Comparison of ENCODE assay signal across 10 cellular contexts in the genomic region with DNA sequence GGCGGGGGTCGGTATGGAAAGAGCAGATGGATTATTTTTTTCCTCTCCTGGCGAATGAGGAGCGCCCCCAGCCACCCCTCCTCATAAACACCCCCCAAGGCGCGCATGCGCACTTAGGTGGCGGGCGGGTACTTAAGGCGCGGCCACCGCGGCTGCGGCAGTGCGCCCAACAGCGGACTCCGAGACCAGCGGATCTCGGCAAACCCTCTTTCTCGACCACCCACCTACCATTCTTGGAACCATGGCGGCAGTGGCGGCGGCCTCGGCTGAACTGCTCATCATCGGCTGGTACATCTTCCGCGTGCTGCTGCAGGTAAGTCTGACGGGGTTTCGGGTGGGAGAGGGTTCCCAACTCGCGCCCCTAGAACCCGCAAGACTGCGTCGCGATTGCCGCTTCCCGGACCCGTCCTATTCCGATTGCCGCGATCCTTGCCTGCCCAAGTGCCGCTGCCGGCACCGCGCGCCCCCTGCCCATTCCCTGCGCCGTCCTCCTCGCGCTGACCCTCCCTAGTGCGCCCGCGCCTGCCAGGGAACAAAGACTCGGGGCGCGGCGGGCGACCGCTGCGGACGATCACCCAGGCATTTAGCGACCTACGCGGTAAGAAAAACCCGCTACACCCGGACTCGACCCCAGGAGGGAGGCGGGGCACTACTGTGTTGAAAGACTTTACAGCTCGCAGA. TPM values are rescaled to one million over a fixed set of nuclear protein-coding genes. Genes with fewer than 3 reads are reported as not detected.
A peak's percentile ranks its signal among the peaks of the same experiment; 100 is the strongest.
DNase-seq lines count a peak whose midpoint lies in the region; ATAC-seq and TF ChIP-seq lines count a peak whose summit lies in the region.
"Had no signal": no experiment of that assay in that cellular context is flagged by ENCODE, and none has a peak within 500 bp of the region (broad histone marks: within the 10 kb centered on the region; RNA-seq: fewer than 3 reads in every experiment).

A gene with protein sequence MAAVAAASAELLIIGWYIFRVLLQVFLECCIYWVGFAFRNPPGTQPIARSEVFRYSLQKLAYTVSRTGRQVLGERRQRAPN (plus strand): TSS at position 160 of the 681 bp plus-strand sequence. CDS start 82 bp downstream, at position 242.

- H3K4me1 ChIP-seq in left ventricle myocardium inferior (peaks cover 99% of the 10 kb centered on the region), mucosa of rectum (ENCODE audit: control insufficient read depth in 2 of 2, insufficient read depth in 2 of 2, low read length in 2 of 2) (peaks cover 40 to 43% of the 10 kb centered on the region in 2 donors), uterus (peaks cover 0 to under 1% of the 10 kb centered on the region in 2 donors)

- H3K4me3 ChIP-seq in left ventricle myocardium inferior (peak within 1 kb of the TSS; percentile 24), mucosa of rectum (ENCODE audit: low read length in 2 of 2) (no peak within 1 kb of the TSS), uterus (peak within 1 kb of the TSS; percentile 11 to 15)

- H3K4me3 Mint-ChIP-seq in Calu3 (ENCODE audit: low read depth, unreplicated experiment), result no peak within 1 kb of the TSS

- H3K27me3 ChIP-seq in left ventricle myocardium inferior (ENCODE audit: low read depth) (no peaks in the 10 kb centered on the region), mucosa of rectum (ENCODE audit: control insufficient read depth in 2 of 2, insufficient read depth in 2 of 2, low read length in 2 of 2) (no peaks in the 10 kb centered on the region), uterus (no peaks in the 10 kb centered on the region)

- POLR2A ChIA-PET in HEK293T (lab: Yijun Ruan, JAX), result no interaction called here

- no TSS peak for BruUV-seq in Calu3 (replicated peaks; lab: Mats Ljungman, UMichigan)

- no peak for ATAC-seq in Right ventricle myocardium inferior

- H3K36me3 ChIP-seq in left ventricle myocardium inferior, result peaks cover 20% of the 10 kb centered on the region
- peaks cover 12 to 13% of the 10 kb centered on the region in 2 donors for H3K36me3 ChIP-seq in mucosa of rectum (ENCODE audit: control insufficient read depth in 2 of 2, insufficient read depth in 2 of 2, low read length in 2 of 2)
- H3K36me3 ChIP-seq in uterus, result no peaks in the 10 kb centered on the region

- peaks cover 22% of the 10 kb centered on the region for H3K4me1 Mint-ChIP-seq in Calu3 (ENCODE audit: low read depth, unreplicated experiment)

- no peak for TF ChIP-seq POLR2A in uterus (IDR thresholded peaks at IDR 0.05)

- no peaks in the 10 kb centered on the region for H3K27me3 Mint-ChIP-seq in Calu3 (ENCODE audit: unreplicated experiment)

- H3K36me3 Mint-ChIP-seq in Calu3 (ENCODE audit: insufficient read depth, unreplicated experiment), result peaks cover 50% of the 10 kb centered on the region

- H3K27ac ChIP-seq in left ventricle myocardium inferior (replicated peaks) (peak within 1 kb of the TSS; percentile 77), mucosa of rectum (ENCODE audit: low read depth in 2 of 2, low read length in 2 of 2) (peak within 1 kb of the TSS; percentile 43 to 44), uterus (no peak within 1 kb of the TSS)

- no peak within 1 kb of the TSS for H3K9ac ChIP-seq in mucosa of rectum (ENCODE audit: low read depth in 1 of 2, low read length in 2 of 2)

- no peak for TF ChIP-seq CTCF in left ventricle myocardium inferior (IDR thresholded peaks at IDR 0.05; ENCODE audit: borderline replicate concordance)
- no peak for TF ChIP-seq CTCF in uterus (IDR thresholded peaks at IDR 0.05)
- no peak for TF ChIP-seq CTCF in Calu3 (IDR thresholded peaks at IDR 0.05; ENCODE audit: unreplicated experiment)

- no peaks in the 10 kb centered on the region for H3K9me3 ChIP-seq in left ventricle myocardium inferior (replicated peaks)
- no peaks in the 10 kb centered on the region for H3K9me3 ChIP-seq in mucosa of rectum (ENCODE audit: control insufficient read depth in 2 of 2, low read length in 2 of 2)
- H3K9me3 ChIP-seq in uterus, result no peaks in the 10 kb centered on the region

- no peak within 1 kb of the TSS for H3K27ac Mint-ChIP-seq in Calu3 (ENCODE audit: unreplicated experiment)

- CTCF ChIA-PET in Calu3 (lab: Charles Lee), result no interaction called here
- CTCF ChIA-PET in HEK293T (lab: Yijun Ruan, JAX), result no interaction called here

- H3K9me3 Mint-ChIP-seq in Calu3 (ENCODE audit: low read depth, unreplicated experiment), result peaks cover 2% of the 10 kb centered on the region

- intact Hi-C loops in left ventricle myocardium inferior (cut with micrococcal nuclease) (no loop called here), Right ventricle myocardium inferior (cut with DNase I) (no loop called here), uterus (cut with DNase I; ENCODE audit: low total_unique reads) (loop anchor here (10.0 kb wide), 1 partner anchor 136 kb away; no protein-coding TSS in a partner anchor), Calu3 (cut with micrococcal nuclease; ENCODE audit: unreplicated experiment) (no loop called here)

- DNase-seq in left ventricle myocardium inferior, result no peak
- DNase-seq in Right ventricle myocardium inferior (ENCODE audit: missing footprints), result no peak
- DNase-seq in cerebellum (ENCODE audit: low spot score), result peak; percentile 60
- no peak for DNase-seq in uterus
- DNase-seq in Calu3, result no peak
- no peak for DNase-seq in DMS114 treated with DMSO at 0.1 percent for 48 hours (lab: John Stamatoyannopoulos, UW; ENCODE audit: unreplicated experiment)
- DNase-seq in HEK293T (ENCODE audit: extremely low spot score), result no peak
- DNase-seq: effector CD4-positive, alpha-beta T cell; KG1 had no signal

TF ChIP-seq in HEK293T, 16 proteins besides CTCF, POLR2A, EP300 and RAD21:
- TF ChIP-seq ZNF384 (IDR thresholded peaks at IDR 0.05), result no peak
- TF ChIP-seq, protein P1, sequence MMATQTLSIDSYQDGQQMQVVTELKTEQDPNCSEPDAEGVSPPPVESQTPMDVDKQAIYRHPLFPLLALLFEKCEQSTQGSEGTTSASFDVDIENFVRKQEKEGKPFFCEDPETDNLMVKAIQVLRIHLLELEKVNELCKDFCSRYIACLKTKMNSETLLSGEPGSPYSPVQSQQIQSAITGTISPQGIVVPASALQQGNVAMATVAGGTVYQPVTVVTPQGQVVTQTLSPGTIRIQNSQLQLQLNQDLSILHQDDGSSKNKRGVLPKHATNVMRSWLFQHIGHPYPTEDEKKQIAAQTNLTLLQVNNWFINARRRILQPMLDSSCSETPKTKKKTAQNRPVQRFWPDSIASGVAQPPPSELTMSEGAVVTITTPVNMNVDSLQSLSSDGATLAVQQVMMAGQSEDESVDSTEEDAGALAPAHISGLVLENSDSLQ (IDR thresholded peaks at IDR 0.05), result no peak
- TF ChIP-seq CTBP1 (IDR thresholded peaks at IDR 0.05; ENCODE audit: borderline replicate concordance), result no peak
- TF ChIP-seq FOXA1 (IDR thresholded peaks at IDR 0.05), result no peak
- no peak for TF ChIP-seq ARNT (IDR thresholded peaks at IDR 0.05)
- no peak for TF ChIP-seq SP1 (IDR thresholded peaks at IDR 0.05)
- TF ChIP-seq FOXK2 (IDR thresholded peaks at IDR 0.05), result no peak
- no peak for TF ChIP-seq L3MBTL2 (conservative IDR thresholded peaks at IDR 0.05)
- TF ChIP-seq NFRKB (IDR thresholded peaks at IDR 0.05), result no peak

RNA-seq across cellular contexts. Expression of the gene that starts here (rescaled TPM):
- total RNA-seq in left ventricle myocardium inferior (0.33 TPM), Right ventricle myocardium inferior (0.19 TPM), cerebellum (629 TPM), uterus (10 to 100 TPM in 1 of 4 donors, 1 to 10 TPM in 1, not detected in 2; 1.5 to 10.5 TPM), Calu3 (2022) (not detected in 2 replicates)

Comparison
In these comparisons a context has a peak if more than half of its experiments do, and no peak if none do; other contexts are left out.
1. RNA of the gene that starts here (total RNA-seq): 629 TPM in cerebellum (single experiment); 1.5 to 10.5 TPM in uterus, 0.33 TPM in left ventricle myocardium inferior (single experiment), 0.19 TPM in Right ventricle myocardium inferior (single experiment) and not detected in Calu3; every median in the first group is over 10 times any median in the second.
2. H3K27ac ChIP-seq: peak in left ventricle myocardium inferior (single experiment) and mucosa of rectum (2 of 2); none in uterus (0 of 2).
3. H3K4me3 ChIP-seq: peak in left ventricle myocardium inferior (single experiment) and uterus (2 of 2); none in mucosa of rectum (0 of 2).